8 cellular contexts compared by ENCODE assay signal in the genomic region with DNA sequence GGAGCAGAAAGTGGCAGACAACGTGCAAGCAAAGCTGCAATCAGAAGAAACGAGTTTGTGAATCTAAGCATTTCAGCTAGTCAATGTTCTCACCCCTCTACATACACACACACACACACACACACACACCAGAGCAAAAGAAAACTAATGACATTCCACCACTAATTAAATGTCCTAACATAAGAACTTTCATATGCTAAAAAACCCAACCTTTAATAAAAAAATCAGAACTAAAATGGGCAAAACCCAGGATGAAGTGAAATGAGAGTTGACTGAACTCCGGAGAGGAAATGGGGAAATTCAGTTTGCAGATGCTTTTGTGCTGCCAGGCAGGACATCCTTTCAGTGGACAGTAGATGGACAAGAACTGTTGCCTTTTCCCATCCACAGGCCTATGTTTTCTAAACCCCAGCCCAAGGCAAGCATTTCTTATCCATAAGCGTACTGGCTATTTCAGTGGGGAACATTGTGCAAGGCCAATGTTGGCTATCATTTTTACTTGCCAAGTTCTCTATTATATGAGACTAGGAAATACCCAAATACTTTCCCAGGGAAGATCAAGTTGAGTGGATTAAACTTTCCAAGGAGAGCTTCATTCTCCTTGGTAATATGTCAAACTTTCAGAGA. TPM values are rescaled to one million over a fixed set of nuclear protein-coding genes. Genes with fewer than 3 reads are reported as not detected.
DNase-seq lines count a peak whose midpoint lies in the region; ATAC-seq and TF ChIP-seq lines count a peak whose summit lies in the region.

No MANE protein-coding gene starts in this region.

- DNase-seq in LHCN-M2 (ENCODE audit: low read depth) (peak; percentile 56), coronary artery (ENCODE audit: low spot score) (no peak), lower lobe of right lung (no peak), thoracic aorta (ENCODE audit: low spot score) (no peak), NOMO-1 (lab: John Stamatoyannopoulos, UW; ENCODE audit: unreplicated experiment in 2 of 2) (no peak)
- DNase-seq in activated T-cell treated with anti-CD3 and anti-CD28 coated beads, Interleukin-2, amount 50 U/mL, for 72 hours: no peak
- no peak for DNase-seq in NK-92 treated with Interleukin-12 subunit alpha and Interleukin-12 subunit beta, amount 100 ng/mL, for 24 hours (lab: John Stamatoyannopoulos, UW)

- no peaks in the 10 kb centered on the region for H3K4me1 Mint-ChIP-seq in activated T-cell treated with anti-CD3 and anti-CD28 coated beads, Interleukin-2, amount 50 U/mL, for 72 hours (ENCODE audit: low read depth)

- H3K9me3 Mint-ChIP-seq in activated T-cell treated with anti-CD3 and anti-CD28 coated beads, Interleukin-2, amount 50 U/mL, for 72 hours: peaks cover 2 to 6% of the 10 kb centered on the region in 2 donors

- ATAC-seq in lower lobe of right lung (peak in 1 of 2 donors; percentile 3), thoracic aorta (ENCODE audit: insufficient number of reproducible peaks, low FRiP score, low read depth) (peak; percentile 21), GM18517 (IDR thresholded peaks at IDR 0.05; ENCODE audit: unreplicated experiment) (no peak)
- no peak for ATAC-seq in activated T-cell treated with anti-CD3 and anti-CD28 coated beads, Interleukin-2, amount 50 U/mL, for 72 hours (replicated peaks in 1 of 2)

- H3K27me3 ChIP-seq in lower lobe of right lung (ENCODE audit: low read depth) (no peaks in the 10 kb centered on the region), thoracic aorta (replicated peaks; ENCODE audit: insufficient read depth) (no peaks in the 10 kb centered on the region)

- no peaks in the 10 kb centered on the region for H3K36me3 Mint-ChIP-seq in activated T-cell treated with anti-CD3 and anti-CD28 coated beads, Interleukin-2, amount 50 U/mL, for 72 hours (ENCODE audit: insufficient read depth in 2 of 2)

- peak overlapping the region; percentile 43 to 44 for H3K27ac ChIP-seq in coronary artery
- H3K27ac ChIP-seq in lower lobe of right lung: peak overlapping the region; percentile 61
- H3K27ac ChIP-seq in thoracic aorta: peak overlapping the region; percentile 57 to 64

- H3K4me3 ChIP-seq in coronary artery: no peak overlapping the region
- no peak overlapping the region for H3K4me3 ChIP-seq in lower lobe of right lung
- peak overlapping the region; percentile 42 for H3K4me3 ChIP-seq in thoracic aorta

- H3K36me3 ChIP-seq in lower lobe of right lung (no peaks in the 10 kb centered on the region), thoracic aorta (no peaks in the 10 kb centered on the region)

- intact Hi-C loops in lower lobe of right lung (cut with DNase I): loop anchor here (10.0 kb wide), 1 partner anchor 190 kb away; no protein-coding TSS in a partner anchor

- H3K27me3 Mint-ChIP-seq in activated T-cell treated with anti-CD3 and anti-CD28 coated beads, Interleukin-2, amount 50 U/mL, for 72 hours (ENCODE audit: low read depth): peaks cover 21% of the 10 kb centered on the region

- TF ChIP-seq CTCF in coronary artery (IDR thresholded peaks at IDR 0.05) (peak; percentile 0), lower lobe of right lung (IDR thresholded peaks at IDR 0.05) (no peak), thoracic aorta (IDR thresholded peaks at IDR 0.05) (no peak)

- H3K4me1 ChIP-seq in lower lobe of right lung (peaks cover 41% of the 10 kb centered on the region), thoracic aorta (ENCODE audit: control insufficient read depth in 1 of 2, low read depth in 2 of 2) (peaks cover 23 to 29% of the 10 kb centered on the region in 2 donors)

- H3K4me3 Mint-ChIP-seq in activated T-cell treated with anti-CD3 and anti-CD28 coated beads, Interleukin-2, amount 50 U/mL, for 72 hours: no peak overlapping the region

- no peak overlapping the region for H3K27ac Mint-ChIP-seq in activated T-cell treated with anti-CD3 and anti-CD28 coated beads, Interleukin-2, amount 50 U/mL, for 72 hours

- H3K9me3 ChIP-seq in lower lobe of right lung (no peaks in the 10 kb centered on the region), thoracic aorta (peaks cover 3% of the 10 kb centered on the region)

RNA-seq across cellular contexts. Expression of gene RIN2, which starts 27.2 kb away (rescaled TPM):
- total RNA-seq in LHCN-M2 (2014; rRNA removed): 71.6 and 73.6 TPM in 2 replicates
- polyA plus RNA-seq in LHCN-M2 (2012): 24.6 TPM
- 101 TPM for total RNA-seq in lower lobe of right lung
- 100 to 1,000 TPM in 1 of 2 donors, 10 to 100 TPM in 1; 60.9 to 121 TPM for total RNA-seq in thoracic aorta
- not detected for total RNA-seq in activated T-cell treated with anti-CD3 and anti-CD28 coated beads, Interleukin-2, amount 50 U/mL, for 72 hours

Comparison
In these comparisons a context has a peak if more than half of its experiments do, and no peak if none do; other contexts are left out.
1. RNA of gene RIN2, which starts 27.2 kb away (total RNA-seq): 60.9 to 121 TPM in thoracic aorta, 101 TPM in lower lobe of right lung (single experiment) and 71.6 to 73.6 TPM in LHCN-M2; not detected in activated T-cell treated with anti-CD3 and anti-CD28 coated beads, Interleukin-2, amount 50 U/mL, for 72 hours; every median in the first group is over 10 times any median in the second.
2. Peak in every context shown above with its lines, with median percentiles within 50 percentile points of each other: H3K27ac ChIP-seq.